In the genomic region with DNA sequence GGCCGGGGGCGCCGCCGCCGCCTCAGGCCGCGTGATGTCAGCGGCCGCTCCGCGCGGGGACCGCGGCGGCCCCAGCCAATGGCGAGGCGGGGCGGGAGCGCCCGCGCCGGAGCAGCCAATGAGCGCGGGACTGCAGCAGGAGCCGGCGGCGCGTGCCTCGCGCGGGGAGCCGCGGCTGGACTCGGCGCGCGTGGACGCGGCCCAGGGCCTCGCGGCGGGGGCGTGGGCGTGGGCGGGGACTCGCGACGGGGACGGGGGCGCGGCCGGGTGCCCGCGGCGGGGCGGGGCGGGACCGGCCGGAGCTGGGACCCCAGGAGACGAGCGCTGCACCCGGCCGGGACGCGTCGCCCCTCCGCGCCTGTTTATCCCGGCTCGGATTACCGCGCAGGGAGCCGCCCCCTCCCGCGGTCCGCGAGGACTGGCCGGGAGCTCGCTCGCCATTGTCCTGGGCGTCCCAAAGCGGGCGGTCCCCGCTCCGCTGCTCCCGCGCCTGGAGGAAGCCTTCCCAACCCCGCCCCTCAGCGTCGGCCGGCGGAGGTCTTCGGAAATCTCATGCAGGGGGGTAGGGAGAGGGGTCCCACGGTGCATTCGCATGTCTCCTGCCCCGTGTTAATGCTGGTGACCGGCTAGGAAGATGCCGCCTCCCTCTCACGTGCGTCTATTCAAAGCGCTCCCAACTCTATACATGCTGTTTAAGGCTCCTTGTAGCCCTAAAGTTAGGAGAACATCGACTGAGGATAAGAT, we compare ENCODE assay signal across 8 cellular contexts. TPM values are rescaled to one million over a fixed set of nuclear protein-coding genes. Genes with fewer than 3 reads are reported as not detected.
DNase-seq lines count a peak whose midpoint lies in the region; ATAC-seq and TF ChIP-seq lines count a peak whose summit lies in the region.

TSS of gene RNF157 (minus strand) at position 33 of the 744 bp plus-strand sequence. CDS start 253 bp downstream, outside the sequence.

- H3K4me1 ChIP-seq in ACC112 (ENCODE audit: control insufficient read depth, insufficient read depth, low read length, unreplicated experiment) (no peaks in the 10 kb centered on the region), right atrium auricular region (peaks cover 0 to 18% of the 10 kb centered on the region in 2 donors)

- TF ChIP-seq CTCF in right atrium auricular region (IDR thresholded peaks at IDR 0.05) (no peak), progenitor cell of endocrine pancreas (IDR thresholded peaks at IDR 0.05; ENCODE audit: unreplicated experiment) (no peak)

- H3K27ac ChIP-seq in ACC112 (ENCODE audit: low read depth, low read length), result no peak within 1 kb of the TSS
- peak within 1 kb of the TSS; percentile 47 for H3K27ac ChIP-seq in angular gyrus (ENCODE audit: low read depth, low read length)
- H3K27ac ChIP-seq in right atrium auricular region, result peak within 1 kb of the TSS; percentile 72 to 73

- H2AFZ ChIP-seq in ACC112 (ENCODE audit: low read length, unreplicated experiment), result peak within 1 kb of the TSS; percentile 95

- no peaks in the 10 kb centered on the region for H3K9me3 Mint-ChIP-seq in progenitor cell of endocrine pancreas (ENCODE audit: low read depth)

- H3K4me3 ChIP-seq in ACC112 (ENCODE audit: low read depth, low read length) (peak within 1 kb of the TSS; percentile 95), right atrium auricular region (peak within 1 kb of the TSS; percentile 55 to 64)

- H3K36me3 ChIP-seq in ACC112 (ENCODE audit: insufficient read depth, low read length) (no peaks in the 10 kb centered on the region), right atrium auricular region (no peaks in the 10 kb centered on the region)

- H3K27me3 ChIP-seq in ACC112 (ENCODE audit: insufficient read depth, low read length), result peaks cover 54% of the 10 kb centered on the region
- no peaks in the 10 kb centered on the region for H3K27me3 ChIP-seq in right atrium auricular region

- peak; percentile 74 for ATAC-seq in GM19023 (IDR thresholded peaks at IDR 0.05; ENCODE audit: unreplicated experiment)

- H3K4me3 Mint-ChIP-seq in progenitor cell of endocrine pancreas (ENCODE audit: low read depth), result peak within 1 kb of the TSS; percentile 88

- peaks cover 6% of the 10 kb centered on the region for H3K27me3 Mint-ChIP-seq in progenitor cell of endocrine pancreas

- peaks cover 23% of the 10 kb centered on the region for H3K4me1 Mint-ChIP-seq in progenitor cell of endocrine pancreas (ENCODE audit: low read depth)

- H3K27ac Mint-ChIP-seq in progenitor cell of endocrine pancreas, result peak within 1 kb of the TSS; percentile 90

- H3K79me2 ChIP-seq in ACC112 (ENCODE audit: control insufficient read depth, insufficient read depth, low read length, unreplicated experiment), result no peaks in the 10 kb centered on the region

- H3K36me3 Mint-ChIP-seq in progenitor cell of endocrine pancreas (ENCODE audit: insufficient read depth), result no peaks in the 10 kb centered on the region

- H3K9me3 ChIP-seq in right atrium auricular region, result no peaks in the 10 kb centered on the region

- DNase-seq in HK-2 (ENCODE audit: unreplicated experiment), result peak; percentile 57
- peak; percentile 54 for DNase-seq in SW480 (ENCODE audit: low spot score)
- DNase-seq in right atrium auricular region (ENCODE audit: low spot score), result no peak
- DNase-seq in progenitor cell of endocrine pancreas (ENCODE audit: low spot score, unreplicated experiment), result peak; percentile 73
- no peak for DNase-seq in OCI-M1 (lab: John Stamatoyannopoulos, UW)

RNA-seq across cellular contexts. Expression of gene RNF157, which starts in this region (rescaled TPM):
- 10 to 100 TPM in 1 of 2 donors, 1 to 10 TPM in 1; 9.5 to 13.0 TPM for total RNA-seq in right atrium auricular region
- total RNA-seq in progenitor cell of endocrine pancreas, result 43.5 and 45.9 TPM in 2 replicates

Comparison
In these comparisons a context has a peak if more than half of its experiments do, and no peak if none do; other contexts are left out.
1. DNase-seq: peak in HK-2 (single experiment), SW480 (single experiment) and progenitor cell of endocrine pancreas (single experiment); none in right atrium auricular region (single experiment) and OCI-M1 (single experiment).